ENCODE assay signal across 1 cellular context in genomic region chr1:160651428-160652064, GRCh38.
TF ChIP-seq lines count a peak whose summit lies in the region.

No MANE protein-coding gene starts in this region.

TF ChIP-seq in HepG2, 621 proteins besides CTCF, POLR2A, EP300 and RAD21:
- no peak for TF ChIP-seq TGIF2 (CRISPR knock-in tag; IDR thresholded peaks at IDR 0.05)
- no peak for TF ChIP-seq KDM3A (CRISPR knock-in tag; IDR thresholded peaks at IDR 0.05; ENCODE audit: low read depth)
- no peak for TF ChIP-seq ZNF607 (CRISPR knock-in tag; IDR thresholded peaks at IDR 0.05; ENCODE audit: borderline replicate concordance)
- TF ChIP-seq ZNF567 (CRISPR knock-in tag; IDR thresholded peaks at IDR 0.05; ENCODE audit: borderline replicate concordance) = no peak
- TF ChIP-seq, protein P1, sequence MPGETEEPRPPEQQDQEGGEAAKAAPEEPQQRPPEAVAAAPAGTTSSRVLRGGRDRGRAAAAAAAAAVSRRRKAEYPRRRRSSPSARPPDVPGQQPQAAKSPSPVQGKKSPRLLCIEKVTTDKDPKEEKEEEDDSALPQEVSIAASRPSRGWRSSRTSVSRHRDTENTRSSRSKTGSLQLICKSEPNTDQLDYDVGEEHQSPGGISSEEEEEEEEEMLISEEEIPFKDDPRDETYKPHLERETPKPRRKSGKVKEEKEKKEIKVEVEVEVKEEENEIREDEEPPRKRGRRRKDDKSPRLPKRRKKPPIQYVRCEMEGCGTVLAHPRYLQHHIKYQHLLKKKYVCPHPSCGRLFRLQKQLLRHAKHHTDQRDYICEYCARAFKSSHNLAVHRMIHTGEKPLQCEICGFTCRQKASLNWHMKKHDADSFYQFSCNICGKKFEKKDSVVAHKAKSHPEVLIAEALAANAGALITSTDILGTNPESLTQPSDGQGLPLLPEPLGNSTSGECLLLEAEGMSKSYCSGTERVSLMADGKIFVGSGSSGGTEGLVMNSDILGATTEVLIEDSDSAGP (CRISPR knock-in tag; IDR thresholded peaks at IDR 0.05; ENCODE audit: borderline replicate concordance) = no peak
- TF ChIP-seq SETDB1 (CRISPR knock-in tag; IDR thresholded peaks at IDR 0.05; ENCODE audit: borderline replicate concordance) = no peak
- no peak for TF ChIP-seq KMT2B (CRISPR knock-in tag; IDR thresholded peaks at IDR 0.05)
- TF ChIP-seq ZNF143 (CRISPR knock-in tag; IDR thresholded peaks at IDR 0.05) = no peak
- TF ChIP-seq HMGA1 (CRISPR knock-in tag; conservative IDR thresholded peaks at IDR 0.05) = no peak
TF ChIP-seq in HepG2: peak in this region for 0.
